ENCODE assay signal across 8 cellular contexts in genomic region chr15:50883903-50884302, GRCh38. TPM values are rescaled to one million over a fixed set of nuclear protein-coding genes. Genes with fewer than 3 reads are reported as not detected.
DNase-seq lines count a peak whose midpoint lies in the region; ATAC-seq and TF ChIP-seq lines count a peak whose summit lies in the region.

No MANE protein-coding gene starts in this region.

- H3K4me1 Mint-ChIP-seq in stimulated activated naive CD8-positive, alpha-beta T cell treated with anti-CD3 and anti-CD28 coated beads, Interleukin-15, Interleukin-2, amounts not matched to agents 100 ng/mL and 50 ng/mL, for 24 hours (ENCODE audit: low read depth) = peaks cover 74% of the 10 kb centered on the region

- DNase-seq in activated CD8-positive, alpha-beta memory T cell treated with anti-CD3 and anti-CD28 coated beads for 24 hours = peak; percentile 64
- DNase-seq in activated CD8-positive, alpha-beta memory T cell treated with anti-CD3 and anti-CD28 coated beads, Interleukin-2, amount 50 U/mL, for 48 hours = no peak
- peak; percentile 13 for DNase-seq in OCI-LY7 (ENCODE audit: low spot score)
- DNase-seq in epithelial cell of esophagus (ENCODE audit: low read depth) = peak; percentile 74
- no peak for DNase-seq in mucosa of gallbladder (ENCODE audit: low spot score)
- DNase-seq in stimulated activated CD4-positive, alpha-beta T cell treated with anti-CD3 and anti-CD28 coated beads, Interleukin-4, amount 100 ng/mL, for 24 hours = no peak

- no peak for TF ChIP-seq CTCF in OCI-LY7 (conservative IDR thresholded peaks at IDR 0.05; ENCODE audit: low read length)
- TF ChIP-seq CTCF in epithelial cell of esophagus (IDR thresholded peaks at IDR 0.05; ENCODE audit: insufficient read depth, low read depth, low read length, missing control alignments) = no peak

- H3K36me3 ChIP-seq in OCI-LY7 (ENCODE audit: insufficient read depth, low read length) = no peaks in the 10 kb centered on the region

- no peak for ATAC-seq in HG03095 (IDR thresholded peaks at IDR 0.05; ENCODE audit: unreplicated experiment)

- H3K4me3 ChIP-seq in OCI-LY7 (ENCODE audit: low read depth, low read length, poor library complexity, severe bottlenecking) (no peak overlapping the region), epithelial cell of esophagus (ENCODE audit: low read length) (no peak overlapping the region)

- H3K27ac ChIP-seq in OCI-LY7 (ENCODE audit: low read depth, low read length, poor library complexity, severe bottlenecking) = no peak overlapping the region

- H3K36me3 Mint-ChIP-seq in stimulated activated naive CD8-positive, alpha-beta T cell treated with anti-CD3 and anti-CD28 coated beads, Interleukin-15, Interleukin-2, amounts not matched to agents 100 ng/mL and 50 ng/mL, for 24 hours (ENCODE audit: low read depth) = no peaks in the 10 kb centered on the region

- no peaks in the 10 kb centered on the region for H3K9me2 ChIP-seq in OCI-LY7 (ENCODE audit: insufficient read depth, low read length)

- intact Hi-C loops in OCI-LY7 (cut with micrococcal nuclease; ENCODE audit: unreplicated experiment) = no loop called here

- H3K4me3 Mint-ChIP-seq in stimulated activated naive CD8-positive, alpha-beta T cell treated with anti-CD3 and anti-CD28 coated beads, Interleukin-15, Interleukin-2, amounts not matched to agents 100 ng/mL and 50 ng/mL, for 24 hours = no peak overlapping the region

- peaks cover 27% of the 10 kb centered on the region for H3K4me1 ChIP-seq in OCI-LY7 (ENCODE audit: insufficient read depth, low read length, poor library complexity, severe bottlenecking)

- H3K27me3 Mint-ChIP-seq in stimulated activated naive CD8-positive, alpha-beta T cell treated with anti-CD3 and anti-CD28 coated beads, Interleukin-15, Interleukin-2, amounts not matched to agents 100 ng/mL and 50 ng/mL, for 24 hours = no peaks in the 10 kb centered on the region

- POLR2A ChIA-PET in OCI-LY7 (lab: Charles Lee) = no interaction called here

- no peaks in the 10 kb centered on the region for H4K20me1 ChIP-seq in OCI-LY7 (ENCODE audit: insufficient read depth, low read length)

- no peaks in the 10 kb centered on the region for H3K9me3 Mint-ChIP-seq in stimulated activated naive CD8-positive, alpha-beta T cell treated with anti-CD3 and anti-CD28 coated beads, Interleukin-15, Interleukin-2, amounts not matched to agents 100 ng/mL and 50 ng/mL, for 24 hours

- H3K27ac Mint-ChIP-seq in stimulated activated naive CD8-positive, alpha-beta T cell treated with anti-CD3 and anti-CD28 coated beads, Interleukin-15, Interleukin-2, amounts not matched to agents 100 ng/mL and 50 ng/mL, for 24 hours = peak overlapping the region; percentile 58

- no TSS peak for BruUV-seq in OCI-LY7 (replicated peaks; lab: Mats Ljungman, UMichigan)

- H3K79me2 ChIP-seq in OCI-LY7 (ENCODE audit: insufficient read depth, low read depth, low read length) = no peaks in the 10 kb centered on the region

- no peaks in the 10 kb centered on the region for H3K9me3 ChIP-seq in OCI-LY7 (ENCODE audit: low read length)

- CTCF ChIA-PET in OCI-LY7 (lab: Charles Lee; ENCODE audit: unreplicated experiment) = no interaction called here

- peak overlapping the region; percentile 34; the same call in 1 of the 2 replicates for H2AFZ ChIP-seq in OCI-LY7 (ENCODE audit: low read length)

- no peak overlapping the region for H3K4me2 ChIP-seq in OCI-LY7 (ENCODE audit: low read length)

RNA-seq across cellular contexts. Expression of gene AP4E1, which starts 24.6 kb away (rescaled TPM):
- total RNA-seq in OCI-LY7 (2014; rRNA removed; shearing (Covaris generic)) = 5.4 and 7.6 TPM in 2 replicates
- total RNA-seq in OCI-LY7 (2022) (14.8 and 16.4 TPM in 2 replicates), mucosa of gallbladder (7.3 TPM)

Comparison
In these comparisons a context has a peak if more than half of its experiments do, and no peak if none do; other contexts are left out.
1. DNase-seq: peak in activated CD8-positive, alpha-beta memory T cell treated with anti-CD3 and anti-CD28 coated beads for 24 hours (single experiment), OCI-LY7 (single experiment) and epithelial cell of esophagus (single experiment); none in activated CD8-positive, alpha-beta memory T cell treated with anti-CD3 and anti-CD28 coated beads, Interleukin-2, amount 50 U/mL, for 48 hours (single experiment), mucosa of gallbladder (single experiment) and stimulated activated CD4-positive, alpha-beta T cell treated with anti-CD3 and anti-CD28 coated beads, Interleukin-4, amount 100 ng/mL, for 24 hours (single experiment).